ENCODE assay signal across 2 cellular contexts in the genomic region with DNA sequence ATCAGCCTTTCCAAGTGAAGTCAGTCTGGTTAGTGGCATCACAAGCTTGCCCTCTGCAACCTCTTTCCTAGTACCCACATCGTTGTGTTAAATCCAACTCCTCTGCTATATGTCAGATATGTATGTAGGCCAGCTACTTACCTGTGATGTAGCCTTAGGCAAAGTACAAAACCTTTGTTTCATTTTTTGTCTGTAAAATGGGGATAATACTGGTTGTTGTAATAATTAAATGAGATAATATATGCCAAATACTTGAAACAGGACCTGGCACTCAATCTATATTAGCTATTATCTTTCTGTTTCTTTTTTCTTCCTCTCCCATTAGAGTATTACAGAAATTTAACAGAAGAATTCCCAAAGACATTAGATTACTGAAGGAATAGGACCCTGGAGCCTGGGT.
A peak's percentile ranks its signal among the peaks of the same experiment; 100 is the strongest.
TF ChIP-seq lines count a peak whose summit lies in the region.

No MANE protein-coding gene starts in this region.

TF ChIP-seq in HEK293, 187 proteins besides CTCF, POLR2A, EP300 and RAD21:
- TF ChIP-seq, protein P1, sequence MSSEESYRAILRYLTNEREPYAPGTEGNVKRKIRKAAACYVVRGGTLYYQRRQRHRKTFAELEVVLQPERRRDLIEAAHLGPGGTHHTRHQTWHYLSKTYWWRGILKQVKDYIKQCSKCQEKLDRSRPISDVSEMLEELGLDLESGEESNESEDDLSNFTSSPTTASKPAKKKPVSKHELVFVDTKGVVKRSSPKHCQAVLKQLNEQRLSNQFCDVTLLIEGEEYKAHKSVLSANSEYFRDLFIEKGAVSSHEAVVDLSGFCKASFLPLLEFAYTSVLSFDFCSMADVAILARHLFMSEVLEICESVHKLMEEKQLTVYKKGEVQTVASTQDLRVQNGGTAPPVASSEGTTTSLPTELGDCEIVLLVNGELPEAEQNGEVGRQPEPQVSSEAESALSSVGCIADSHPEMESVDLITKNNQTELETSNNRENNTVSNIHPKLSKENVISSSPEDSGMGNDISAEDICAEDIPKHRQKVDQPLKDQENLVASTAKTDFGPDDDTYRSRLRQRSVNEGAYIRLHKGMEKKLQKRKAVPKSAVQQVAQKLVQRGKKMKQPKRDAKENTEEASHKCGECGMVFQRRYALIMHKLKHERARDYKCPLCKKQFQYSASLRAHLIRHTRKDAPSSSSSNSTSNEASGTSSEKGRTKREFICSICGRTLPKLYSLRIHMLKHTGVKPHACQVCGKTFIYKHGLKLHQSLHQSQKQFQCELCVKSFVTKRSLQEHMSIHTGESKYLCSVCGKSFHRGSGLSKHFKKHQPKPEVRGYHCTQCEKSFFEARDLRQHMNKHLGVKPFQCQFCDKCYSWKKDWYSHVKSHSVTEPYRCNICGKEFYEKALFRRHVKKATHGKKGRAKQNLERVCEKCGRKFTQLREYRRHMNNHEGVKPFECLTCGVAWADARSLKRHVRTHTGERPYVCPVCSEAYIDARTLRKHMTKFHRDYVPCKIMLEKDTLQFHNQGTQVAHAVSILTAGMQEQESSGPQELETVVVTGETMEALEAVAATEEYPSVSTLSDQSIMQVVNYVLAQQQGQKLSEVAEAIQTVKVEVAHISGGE (tag by site-specific recombination; conservative IDR thresholded peaks at IDR 0.05; ENCODE audit: low read depth) = no peak
- peak; percentile 98 for TF ChIP-seq ZNF664 (tag by site-specific recombination; IDR thresholded peaks at IDR 0.05)
TF ChIP-seq in HEK293: peak in this region for 1.

TF ChIP-seq in neural cell, 6 proteins besides CTCF, POLR2A, EP300 and RAD21 (continued from another document):
- no peak for TF ChIP-seq MXI1 (conservative IDR thresholded peaks at IDR 0.05; ENCODE audit: poor library complexity, severe bottlenecking)
